ENCODE assay signal across 1 cellular context in genomic region chr15:56241374-56242085, GRCh38.
TF ChIP-seq lines count a peak whose summit lies in the region.

No MANE protein-coding gene starts in this region.

TF ChIP-seq in HepG2, 621 proteins besides CTCF, POLR2A, EP300 and RAD21:
- TF ChIP-seq ZNF274 (CRISPR knock-in tag; IDR thresholded peaks at IDR 0.05), result no peak
- TF ChIP-seq HNRNPK (IDR thresholded peaks at IDR 0.05; ENCODE audit: low read depth, low read length, poor library complexity, severe bottlenecking), result no peak
- TF ChIP-seq ZBTB26 (CRISPR knock-in tag; IDR thresholded peaks at IDR 0.05; ENCODE audit: borderline replicate concordance), result no peak
- no peak for TF ChIP-seq MBD4 (IDR thresholded peaks at IDR 0.05; ENCODE audit: borderline replicate concordance, low read length)
- no peak for TF ChIP-seq HOXA7 (CRISPR knock-in tag; IDR thresholded peaks at IDR 0.05)
- TF ChIP-seq ISL2 (CRISPR knock-in tag; IDR thresholded peaks at IDR 0.05), result no peak
- no peak for TF ChIP-seq MNT (IDR thresholded peaks at IDR 0.05)
- TF ChIP-seq ZNF629 (CRISPR knock-in tag; conservative IDR thresholded peaks at IDR 0.05), result no peak
- TF ChIP-seq ZBTB34 (CRISPR knock-in tag; IDR thresholded peaks at IDR 0.05), result no peak
TF ChIP-seq in HepG2: peak in this region for 0.
